ENCODE assay signal across 1 cellular context in genomic region chr22:49444781-49445180, GRCh38.
A peak's percentile ranks its signal among the peaks of the same experiment; 100 is the strongest.
TF ChIP-seq lines count a peak whose summit lies in the region.

No MANE protein-coding gene starts in this region.

TF ChIP-seq in H1, 55 proteins besides CTCF, POLR2A, EP300 and RAD21:
- peak; percentile 45; the same call in 1 of the 2 replicates for TF ChIP-seq E2F6 (IDR thresholded peaks at IDR 0.05)
- TF ChIP-seq TAF7 (optimal IDR thresholded peaks at IDR 0.05; ENCODE audit: borderline replicate concordance, low read depth, low read length): no peak
